13 cellular contexts compared by ENCODE assay signal in the genomic region with DNA sequence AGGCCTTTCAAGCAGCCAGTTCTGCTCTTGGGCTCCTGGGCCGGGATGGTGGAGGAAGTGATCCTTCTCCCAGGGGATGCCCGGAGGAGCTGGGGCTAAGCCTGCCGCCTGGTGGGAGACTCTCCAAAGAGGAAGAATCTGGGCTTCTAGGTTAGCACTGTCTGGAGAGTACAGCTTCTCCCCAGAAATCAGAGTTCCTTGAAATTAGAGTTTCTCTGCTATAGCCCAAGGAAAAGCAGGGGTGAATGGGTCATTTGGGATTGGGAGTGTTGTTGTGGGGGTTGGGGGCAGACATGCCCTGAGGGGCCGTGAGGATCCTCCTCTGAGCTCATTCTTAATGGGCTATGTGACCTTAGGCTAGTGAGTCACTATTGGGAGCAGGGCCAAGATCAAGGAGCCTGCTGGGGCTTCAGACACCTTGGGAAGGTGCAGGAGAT. TPM values are rescaled to one million over a fixed set of nuclear protein-coding genes. Genes with fewer than 3 reads are reported as not detected.
A peak's percentile ranks its signal among the peaks of the same experiment; 100 is the strongest.
DNase-seq lines count a peak whose midpoint lies in the region; ATAC-seq and TF ChIP-seq lines count a peak whose summit lies in the region.
"Had no signal": no experiment of that assay in that cellular context is flagged by ENCODE, and none has a peak within 500 bp of the region (broad histone marks: within the 10 kb centered on the region; RNA-seq: fewer than 3 reads in every experiment).

No MANE protein-coding gene starts in this region.

- H3K23me2 ChIP-seq in H9 (ENCODE audit: insufficient read length, low read depth, low read length, poor library complexity, severe bottlenecking), result no peaks in the 10 kb centered on the region

- no peak overlapping the region for H3K18ac ChIP-seq in H9 (ENCODE audit: insufficient read length, low read depth, low read length)

- no peak overlapping the region for H2BK12ac ChIP-seq in H9 (ENCODE audit: insufficient read length, low read depth, low read length)

- peak; percentile 54 for DNase-seq in H9
- DNase-seq in T-helper 17 cell, result no peak
- DNase-seq in left ventricle myocardium inferior, result no peak
- no peak for DNase-seq in spleen
- DNase-seq in NCI-H1105 treated with DMSO at 0.1 percent for 48 hours (lab: John Stamatoyannopoulos, UW), result no peak
- DNase-seq: activated CD4-positive, CD25-positive, alpha-beta regulatory T cell; activated T-cell treated with anti-CD3 and anti-CD28 coated beads, Interleukin-2, amount 50 U/mL, for 24 hours; NCI-H526 treated with DMSO at 0.1 percent for 48 hours; sigmoid colon had no signal

- no peaks in the 10 kb centered on the region for H3K27me3 ChIP-seq in H9 (ENCODE audit: insufficient read depth, low read length)
- H3K27me3 ChIP-seq in left ventricle myocardium inferior (ENCODE audit: low read depth), result peaks cover 17% of the 10 kb centered on the region
- H3K27me3 ChIP-seq in spleen (replicated peaks in 1 of 7), result peaks cover 0 to 34% (median 0%) of the 10 kb centered on the region in 7 donors

- H3K9me3 ChIP-seq in H9 (ENCODE audit: control insufficient read depth, low read depth, low read length) (no peaks in the 10 kb centered on the region), T-helper 17 cell (ENCODE audit: control insufficient read depth, low read length, poor library complexity, severe bottlenecking) (no peaks in the 10 kb centered on the region), left ventricle myocardium inferior (replicated peaks) (no peaks in the 10 kb centered on the region), spleen (no peaks in the 10 kb centered on the region)
- H3K9me3 ChIP-seq: sigmoid colon had no signal

- H3K4ac ChIP-seq in H9 (ENCODE audit: low read depth, low read length), result no peak overlapping the region

- no peak overlapping the region for H3K9ac ChIP-seq in H9 (ENCODE audit: extremely low read depth, insufficient read length, low read length)

- H2AFZ ChIP-seq in H9 (ENCODE audit: low read length), result no peak overlapping the region

- no peaks in the 10 kb centered on the region for H4K20me1 ChIP-seq in H9 (ENCODE audit: control insufficient read depth, insufficient read depth, insufficient read length)

- WGBS in H9 (ENCODE audit: extremely low coverage, insufficient read length, low lambda C conversion rate), result no CpG with 5 or more reads among the region's 4 CpGs
- WGBS in spleen, 5 donors, result 58 to 84% (median 75%) methylated on average over 4 of the region's 4 CpGs

- H3K9me3 Mint-ChIP-seq in H9, result no peaks in the 10 kb centered on the region
- H3K9me3 Mint-ChIP-seq: activated T-cell treated with anti-CD3 and anti-CD28 coated beads, Interleukin-2, amount 50 U/mL, for 24 hours had no signal

- H2BK5ac ChIP-seq in H9 (ENCODE audit: insufficient read length, low read length), result no peak overlapping the region

- ATAC-seq in T-helper 17 cell (no peak), GM19351 (IDR thresholded peaks at IDR 0.05; ENCODE audit: unreplicated experiment) (no peak), GM21381 (IDR thresholded peaks at IDR 0.05; ENCODE audit: unreplicated experiment) (no peak)
- ATAC-seq: SK-N-SH treated with all-trans-retinoic acid at 6 μM for 48 hours had no signal

- H3K27ac Mint-ChIP-seq in H9 (no peak overlapping the region), T-helper 17 cell (no peak overlapping the region)
- H3K27ac Mint-ChIP-seq: activated T-cell treated with anti-CD3 and anti-CD28 coated beads, Interleukin-2, amount 50 U/mL, for 24 hours had no signal

- no peaks in the 10 kb centered on the region for H3K36me3 ChIP-seq in left ventricle myocardium inferior
- no peaks in the 10 kb centered on the region for H3K36me3 ChIP-seq in spleen
- H3K36me3 ChIP-seq: sigmoid colon had no signal

- H2AK5ac ChIP-seq in H9 (ENCODE audit: insufficient read length, low read length), result no peak overlapping the region

- H3K36me3 Mint-ChIP-seq in H9 (ENCODE audit: insufficient read depth in 1 of 3, low read depth in 3 of 3) (no peaks in the 10 kb centered on the region), T-helper 17 cell (ENCODE audit: low read depth) (no peaks in the 10 kb centered on the region)

- no peak overlapping the region for H3T11ph ChIP-seq in H9 (ENCODE audit: low read length)

- H3K27me3 Mint-ChIP-seq in H9 (ENCODE audit: low read depth) (peaks cover 25% of the 10 kb centered on the region), T-helper 17 cell (peaks cover 25% of the 10 kb centered on the region)

- H3K79me1 ChIP-seq in H9 (ENCODE audit: insufficient read depth, low read depth, low read length, poor library complexity, severe bottlenecking), result no peaks in the 10 kb centered on the region

- TF ChIP-seq POLR2A in spleen (IDR thresholded peaks at IDR 0.05), result no peak

- TF ChIP-seq CTCF in H9 (conservative IDR thresholded peaks at IDR 0.05) (no peak; the same call in 2 of the 3 replicates), left ventricle myocardium inferior (IDR thresholded peaks at IDR 0.05; ENCODE audit: borderline replicate concordance) (no peak), spleen (IDR thresholded peaks at IDR 0.05 in 8 of 11, conservative IDR thresholded peaks at IDR 0.05 in 3 of 11) (no peak)

- H3K27ac ChIP-seq in H9 (ENCODE audit: insufficient read length, low read depth, low read length), result no peak overlapping the region
- H3K27ac ChIP-seq in left ventricle myocardium inferior (replicated peaks), result peak overlapping the region; percentile 83
- peak overlapping the region in 5 of 8 donors; percentile 51 to 74 (median 57) for H3K27ac ChIP-seq in spleen
- H3K27ac ChIP-seq: sigmoid colon had no signal

- H3K4me3 Mint-ChIP-seq in H9 (no peak overlapping the region), T-helper 17 cell (peak overlapping the region; percentile 9)
- H3K4me3 Mint-ChIP-seq: activated T-cell treated with anti-CD3 and anti-CD28 coated beads, Interleukin-2, amount 50 U/mL, for 24 hours had no signal

- no peak overlapping the region for H4K8ac ChIP-seq in H9 (replicated peaks; ENCODE audit: insufficient read length, low read depth, low read length)

- no peak overlapping the region for H4K5ac ChIP-seq in H9 (ENCODE audit: insufficient read length, low read depth, low read length)

- no peak overlapping the region for H3K4me3 ChIP-seq in left ventricle myocardium inferior
- H3K4me3 ChIP-seq in spleen, result no peak overlapping the region
- H3K4me3 ChIP-seq: sigmoid colon had no signal

- no peak overlapping the region for H3K4me2 ChIP-seq in H9 (ENCODE audit: insufficient read depth, insufficient read length, low read length)

- H3K4me1 Mint-ChIP-seq in H9, result peaks cover 12 to 13% of the 10 kb centered on the region in 2 experiments
- peaks cover 18% of the 10 kb centered on the region for H3K4me1 Mint-ChIP-seq in T-helper 17 cell

- H2BK15ac ChIP-seq in H9 (ENCODE audit: low read depth, low read length), result no peak overlapping the region

- no peak overlapping the region for H3K23ac ChIP-seq in H9 (ENCODE audit: insufficient read length, low read depth, low read length)

- no peaks in the 10 kb centered on the region for H3K4me1 ChIP-seq in H9 (ENCODE audit: insufficient read depth, low read length)
- H3K4me1 ChIP-seq in left ventricle myocardium inferior, result peaks cover 44% of the 10 kb centered on the region
- H3K4me1 ChIP-seq in spleen, result peaks cover 0 to 47% (median 14%) of the 10 kb centered on the region in 6 donors

- H4K91ac ChIP-seq in H9 (ENCODE audit: insufficient read length, low read depth, low read length), result no peak overlapping the region

- H2BK20ac ChIP-seq in H9 (ENCODE audit: low read depth, low read length, poor library complexity, severe bottlenecking), result no peak overlapping the region

- H3K56ac ChIP-seq in H9 (ENCODE audit: insufficient read length, low read depth, low read length), result no peak overlapping the region

- intact Hi-C loops in left ventricle myocardium inferior (cut with micrococcal nuclease), result no loop called here
- intact Hi-C loops in spleen (cut with DNase I; ENCODE audit: low total_unique reads), result no loop called here

- H3K79me2 ChIP-seq in H9 (ENCODE audit: insufficient read depth, low read length), result no peaks in the 10 kb centered on the region

- no peak overlapping the region for H3K14ac ChIP-seq in H9 (ENCODE audit: insufficient read depth, low read length)

- H2BK120ac ChIP-seq in H9 (ENCODE audit: low read depth, low read length, poor library complexity, severe bottlenecking), result no peak overlapping the region

RNA-seq across cellular contexts. Expression of a gene that starts 6.5 kb away (rescaled TPM):
- 0.66 and 1.0 TPM in 2 replicates for total RNA-seq in H9 (2021)
- under 1 TPM; 0.13 to 0.25 TPM for total RNA-seq in T-helper 17 cell
- 0.60 TPM for total RNA-seq in left ventricle myocardium inferior
- 10 to 100 TPM in 3 of 7 donors, 1 to 10 TPM in 4; 1.9 to 24.5 (median 8.6) TPM for total RNA-seq in spleen
- polyA plus RNA-seq in spleen, result 1 to 10 TPM in 2 of 3 donors, under 1 TPM in 1; 0.61 to 3.3 (median 2.0) TPM
- total RNA-seq: endothelial cell of umbilical vein had no signal
- polyA plus RNA-seq: endothelial cell of umbilical vein had no signal

RNA-seq across cellular contexts. Expression of a gene that starts 39.7 kb away (rescaled TPM):
- 0.22 and 0.72 TPM in 2 replicates for total RNA-seq in H9 (2021)
- 100 to 1,000 TPM in 1 of 2 donors, 10 to 100 TPM in 1; 97.5 to 101 TPM for total RNA-seq in T-helper 17 cell
- total RNA-seq in left ventricle myocardium inferior, result 0.44 TPM
- 10 to 100 TPM; 33.1 to 49.0 (median 42.3) TPM for total RNA-seq in spleen
- polyA plus RNA-seq in spleen, result 10 to 100 TPM; 27.8 to 34.2 (median 34.0) TPM

RNA-seq across cellular contexts. Expression of a gene that starts 55.6 kb away (rescaled TPM):
- total RNA-seq in H9 (2021), result 58.6 and 67.2 TPM in 2 replicates
- total RNA-seq in T-helper 17 cell, result 10 to 100 TPM; 71.9 to 76.4 TPM
- total RNA-seq in left ventricle myocardium inferior, result 64.7 TPM
- 100 to 1,000 TPM in 2 of 7 donors, 10 to 100 TPM in 5; 36.2 to 104 (median 78.0) TPM for total RNA-seq in spleen
- polyA plus RNA-seq in spleen, result 10 to 100 TPM; 16.2 to 31.4 (median 18.4) TPM

Comparison
In these comparisons a context has a peak if more than half of its experiments do, and no peak if none do; other contexts are left out.
1. RNA of a gene that starts 39.7 kb away (total RNA-seq): 97.5 to 101 TPM in T-helper 17 cell and 33.1 to 49.0 TPM in spleen; 0.22 to 0.72 TPM in H9 and 0.44 TPM in left ventricle myocardium inferior (single experiment); every median in the first group is over 10 times any median in the second.